Comparison of ENCODE assay signal across 8 cellular contexts in the genomic region with DNA sequence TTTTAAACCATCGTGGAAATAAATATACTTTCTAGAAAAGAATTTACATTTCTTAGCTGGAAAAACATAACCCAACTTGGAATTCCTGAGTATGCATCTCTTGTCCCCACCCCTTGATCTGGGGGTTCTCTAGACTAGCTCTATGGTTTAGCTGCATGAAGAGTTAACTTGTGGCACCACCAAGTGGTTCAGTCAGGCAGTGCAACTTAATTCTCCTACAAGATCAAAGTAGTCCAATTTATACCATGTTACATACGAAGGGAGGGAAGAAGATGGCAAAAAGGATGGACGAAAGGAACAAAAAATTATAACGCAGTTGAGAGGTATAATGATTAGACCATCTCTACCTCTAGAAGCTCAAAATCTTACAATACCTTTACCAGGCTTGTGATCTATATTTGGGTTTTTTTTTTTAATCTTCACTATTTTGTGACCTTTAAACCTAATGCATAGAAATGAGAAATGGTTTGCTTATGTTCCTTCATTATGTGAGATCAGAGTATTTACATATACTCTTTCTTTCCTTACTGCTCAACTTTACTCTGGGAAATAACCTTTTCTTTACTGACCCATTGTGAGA. TPM values are rescaled to one million over a fixed set of nuclear protein-coding genes. Genes with fewer than 3 reads are reported as not detected.
A peak's percentile ranks its signal among the peaks of the same experiment; 100 is the strongest.
DNase-seq lines count a peak whose midpoint lies in the region; ATAC-seq and TF ChIP-seq lines count a peak whose summit lies in the region.

No MANE protein-coding gene starts in this region.

- H3K27me3 ChIP-seq in right atrium auricular region: no peaks in the 10 kb centered on the region
- no peaks in the 10 kb centered on the region for H3K27me3 ChIP-seq in sigmoid colon

- DNase-seq in Daoy (ENCODE audit: low read depth): peak; percentile 60
- peak; percentile 46 to 75 for DNase-seq in Kasumi-1 (lab: John Stamatoyannopoulos, UW)
- peak; percentile 57 for DNase-seq in SKM-1 treated with dmso at 0.1 percent for 144 hours (lab: John Stamatoyannopoulos, UW; ENCODE audit: unreplicated experiment)
- DNase-seq in activated naive CD8-positive, alpha-beta T cell treated with anti-CD3 and anti-CD28 coated beads, Interleukin-2, amount 10 ng/mL, durations not matched to agents 7 days and 5 days: peak; percentile 42
- no peak for DNase-seq in right atrium auricular region (ENCODE audit: low spot score)
- DNase-seq in sigmoid colon: no peak
- no peak for DNase-seq in sciatic nerve (ENCODE audit: low spot score)

- H3K27ac ChIP-seq in right atrium auricular region: no peak overlapping the region
- no peak overlapping the region for H3K27ac ChIP-seq in sigmoid colon

- no peaks in the 10 kb centered on the region for H3K27me3 Mint-ChIP-seq in activated naive CD8-positive, alpha-beta T cell treated with anti-CD3 and anti-CD28 coated beads, Interleukin-2, amount 10 ng/mL, durations not matched to agents 7 days and 5 days

- H3K36me3 ChIP-seq in right atrium auricular region (peaks cover 29% of the 10 kb centered on the region), sigmoid colon (peaks cover 0 to 25% (median 0%) of the 10 kb centered on the region in 4 donors)

- no peaks in the 10 kb centered on the region for H3K4me1 ChIP-seq in right atrium auricular region
- no peaks in the 10 kb centered on the region for H3K4me1 ChIP-seq in sigmoid colon

- WGBS in sigmoid colon, 2 donors: 34 to 40% methylated on average over 4 of the region's 4 CpGs

- no peak for TF ChIP-seq POLR2A in sigmoid colon (IDR thresholded peaks at IDR 0.05)

- TF ChIP-seq EP300 in sigmoid colon (IDR thresholded peaks at IDR 0.05): no peak

- H3K4me3 ChIP-seq in right atrium auricular region: no peak overlapping the region
- H3K4me3 ChIP-seq in sigmoid colon: no peak overlapping the region

- intact Hi-C loops in sigmoid colon (cut with DNase I) (loop anchor here (10.0 kb wide), 1 partner anchor 167 kb away; the partner anchor contains the start of gene HSD17B12), sciatic nerve (cut with DNase I) (no loop called here)

- POLR2A ChIA-PET in activated naive CD8-positive, alpha-beta T cell treated with anti-CD3 and anti-CD28 coated beads, Interleukin-2, amount 10 ng/mL, durations not matched to agents 7 days and 5 days (lab: Charles Lee): interaction anchor here (1.2 kb wide), 1 partner anchor 16 kb away, joined by 3 read pairs; no protein-coding TSS in a partner anchor

- peaks cover 7% of the 10 kb centered on the region for H3K4me1 Mint-ChIP-seq in activated naive CD8-positive, alpha-beta T cell treated with anti-CD3 and anti-CD28 coated beads, Interleukin-2, amount 10 ng/mL, durations not matched to agents 7 days and 5 days

- no peak overlapping the region for H3K27ac Mint-ChIP-seq in activated naive CD8-positive, alpha-beta T cell treated with anti-CD3 and anti-CD28 coated beads, Interleukin-2, amount 10 ng/mL, durations not matched to agents 7 days and 5 days

- H3K4me3 Mint-ChIP-seq in activated naive CD8-positive, alpha-beta T cell treated with anti-CD3 and anti-CD28 coated beads, Interleukin-2, amount 10 ng/mL, durations not matched to agents 7 days and 5 days: no peak overlapping the region

- peaks cover 8% of the 10 kb centered on the region for H3K36me3 Mint-ChIP-seq in activated naive CD8-positive, alpha-beta T cell treated with anti-CD3 and anti-CD28 coated beads, Interleukin-2, amount 10 ng/mL, durations not matched to agents 7 days and 5 days

- TF ChIP-seq CTCF in right atrium auricular region (IDR thresholded peaks at IDR 0.05) (peak; percentile 61 to 80), sigmoid colon (IDR thresholded peaks at IDR 0.05) (peak in 3 of 4 experiments; percentile 40 to 65 (median 64))

- H3K9me3 Mint-ChIP-seq in activated naive CD8-positive, alpha-beta T cell treated with anti-CD3 and anti-CD28 coated beads, Interleukin-2, amount 10 ng/mL, durations not matched to agents 7 days and 5 days: no peaks in the 10 kb centered on the region

- ATAC-seq in GM21526 (IDR thresholded peaks at IDR 0.05; ENCODE audit: low FRiP score, unreplicated experiment): peak; percentile 90
- ATAC-seq in activated naive CD8-positive, alpha-beta T cell treated with anti-CD3 and anti-CD28 coated beads, Interleukin-2, amount 10 ng/mL, durations not matched to agents 7 days and 5 days (ENCODE audit: low read depth): peak; percentile 73
- ATAC-seq in sciatic nerve: no peak

- H3K9me3 ChIP-seq in right atrium auricular region (no peaks in the 10 kb centered on the region), sigmoid colon (no peaks in the 10 kb centered on the region)

RNA-seq across cellular contexts. Expression of gene ALKBH3, which starts 28.5 kb away (rescaled TPM):
- 26.7 and 48.0 TPM in 2 replicates for total RNA-seq in Daoy (2014; rRNA removed; shearing (Covaris generic))
- total RNA-seq in activated naive CD8-positive, alpha-beta T cell treated with anti-CD3 and anti-CD28 coated beads, Interleukin-2, amount 10 ng/mL, durations not matched to agents 7 days and 5 days: 10 to 100 TPM; 37.8 to 43.6 TPM
- 10 to 100 TPM; 10.5 to 19.8 TPM for total RNA-seq in right atrium auricular region
- total RNA-seq in sigmoid colon: 10 to 100 TPM; 25.7 to 31.2 (median 30.6) TPM
- polyA plus RNA-seq in sigmoid colon: 10 to 100 TPM; 15.7 to 27.3 (median 22.8) TPM
- total RNA-seq in sciatic nerve: 32.7 TPM

Comparison
In these comparisons a context has a peak if more than half of its experiments do, and no peak if none do; other contexts are left out.
1. DNase-seq: peak in Daoy (single experiment), Kasumi-1 (2 of 2), SKM-1 treated with dmso at 0.1 percent for 144 hours (single experiment) and activated naive CD8-positive, alpha-beta T cell treated with anti-CD3 and anti-CD28 coated beads, Interleukin-2, amount 10 ng/mL, durations not matched to agents 7 days and 5 days (single experiment); none in right atrium auricular region (single experiment), sigmoid colon (single experiment) and sciatic nerve (single experiment).